Comparison of ENCODE assay signal across 9 cellular contexts in the genomic region with DNA sequence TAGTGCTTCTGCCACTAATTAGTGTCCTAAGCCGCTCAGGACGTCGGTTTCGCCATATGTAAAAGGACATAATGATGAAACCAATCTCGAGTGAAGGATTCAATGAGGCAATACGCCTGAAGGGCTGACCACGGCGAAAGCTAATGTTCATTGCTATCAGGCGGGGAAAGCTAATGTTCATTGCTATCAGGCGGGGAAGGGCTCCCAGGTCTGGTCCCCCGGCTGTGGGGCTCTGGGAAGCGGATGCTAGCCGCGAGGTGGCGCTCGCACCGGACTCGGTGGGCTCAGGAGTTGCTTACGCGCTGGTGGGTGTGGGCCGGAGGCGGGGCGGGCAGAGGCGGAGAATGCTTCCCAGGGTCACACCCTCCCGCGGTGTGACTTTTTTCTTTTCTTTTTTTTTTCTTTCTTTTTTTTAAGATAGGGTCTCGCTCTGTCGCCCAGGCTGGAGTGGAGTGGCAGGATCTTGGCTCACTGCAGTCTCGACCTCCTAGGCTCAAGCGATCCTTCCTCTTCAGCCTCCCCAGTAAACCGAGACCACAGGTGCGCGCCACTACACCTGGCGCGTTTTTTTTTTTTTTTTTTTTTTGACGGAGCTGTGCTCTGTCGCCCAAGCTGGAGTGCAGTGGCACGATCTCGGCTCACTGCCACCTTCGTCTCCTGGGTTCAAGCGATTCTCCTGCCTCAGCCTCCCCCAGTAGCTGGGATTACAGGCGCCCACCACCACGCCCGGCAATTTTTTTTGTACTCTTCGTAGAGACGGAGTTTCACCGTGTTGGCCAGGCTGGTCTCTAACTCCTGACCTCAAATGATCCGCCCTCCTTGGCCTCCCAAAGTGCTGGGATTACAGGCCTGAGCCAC. TPM values are rescaled to one million over a fixed set of nuclear protein-coding genes. Genes with fewer than 3 reads are reported as not detected.
DNase-seq lines count a peak whose midpoint lies in the region; ATAC-seq and TF ChIP-seq lines count a peak whose summit lies in the region.
"Had no signal": no experiment of that assay in that cellular context is flagged by ENCODE, and none has a peak within 500 bp of the region (broad histone marks: within the 10 kb centered on the region; RNA-seq: fewer than 3 reads in every experiment).

No MANE protein-coding gene starts in this region.

- no peak overlapping the region for H3K27ac ChIP-seq in GM23338 (ENCODE audit: low read depth)
- peak overlapping the region; percentile 31 for H3K27ac ChIP-seq in right cardiac atrium (ENCODE audit: low read length)

- ATAC-seq in GM23338: peak; percentile 83
- ATAC-seq in right cardiac atrium: peak; percentile 89 to 90
- ATAC-seq in sciatic nerve: peak; percentile 89
- ATAC-seq in GM21360 (IDR thresholded peaks at IDR 0.05; ENCODE audit: unreplicated experiment): no peak

- H3F3A ChIP-seq in GM23338 (replicated peaks; ENCODE audit: low read depth): no peaks in the 10 kb centered on the region

- H3K9me3 ChIP-seq in right cardiac atrium (ENCODE audit: control insufficient read depth, low read length): no peaks in the 10 kb centered on the region

- H3K9me3 Mint-ChIP-seq in CD14-positive monocyte (peaks cover 0 to 9% (median 5%) of the 10 kb centered on the region in 7 donors), GM23338 (no peaks in the 10 kb centered on the region)

- H4K20me1 ChIP-seq in GM23338 (replicated peaks; ENCODE audit: insufficient read depth): no peaks in the 10 kb centered on the region; the same call in 1 of the 2 replicates

- 3% methylated on average over 48 of the region's 48 CpGs for WGBS in right cardiac atrium

- peak overlapping the region; percentile 70; the same call in 1 of the 2 replicates for H2AFZ ChIP-seq in GM23338

- H3K36me3 Mint-ChIP-seq in CD14-positive monocyte (peaks cover 0 to 10% of the 10 kb centered on the region in 2 donors), GM23338 (ENCODE audit: low read depth) (no peaks in the 10 kb centered on the region; the same call in 2 of the 3 replicates)

- H3K36me3 ChIP-seq in GM23338 (ENCODE audit: insufficient read depth): no peaks in the 10 kb centered on the region

- H3K27me3 Mint-ChIP-seq in CD14-positive monocyte (ENCODE audit: low read depth in 3 of 3): peaks cover 53 to 68% (median 56%) of the 10 kb centered on the region in 3 donors
- H3K27me3 Mint-ChIP-seq in GM23338 (ENCODE audit: insufficient read depth, low read depth, poor library complexity): peaks cover 51% of the 10 kb centered on the region

- peaks cover 68% of the 10 kb centered on the region for H3K27me3 ChIP-seq in GM23338 (ENCODE audit: insufficient read depth)
- H3K27me3 ChIP-seq in right cardiac atrium (ENCODE audit: control insufficient read depth, insufficient read depth): no peaks in the 10 kb centered on the region

- peak overlapping the region in 3 of 7 donors; percentile 19 to 54 (median 48) for H3K27ac Mint-ChIP-seq in CD14-positive monocyte
- H3K27ac Mint-ChIP-seq in GM23338: no peak overlapping the region

- H3K4me2 ChIP-seq in GM23338: peak overlapping the region; percentile 80

- TF ChIP-seq CTCF in CD14-positive monocyte (IDR thresholded peaks at IDR 0.05): peak; percentile 74
- peak; percentile 81 to 91 for TF ChIP-seq CTCF in GM23338 (conservative IDR thresholded peaks at IDR 0.05; ENCODE audit: low read depth in 2 of 2)

- no peaks in the 10 kb centered on the region for H3K9me2 ChIP-seq in GM23338 (ENCODE audit: insufficient read depth)

- H3K4me1 Mint-ChIP-seq in CD14-positive monocyte (peaks cover 20% of the 10 kb centered on the region), GM23338 (peaks cover 28% of the 10 kb centered on the region)

- peak; percentile 85 for DNase-seq in CD14-positive monocyte (ENCODE audit: low spot score)
- peak; percentile 95 for DNase-seq in GM23338 (ENCODE audit: low spot score)
- DNase-seq in NCI-H146 (lab: John Stamatoyannopoulos, UW): peak; percentile 83
- DNase-seq in T-helper 22 cell (ENCODE audit: low read depth): peak; percentile 64
- DNase-seq in anterior cingulate cortex (lab: John Stamatoyannopoulos, UW): peak in 54 of 58 donors; percentile 2 to 83 (median 49)
- peak; percentile 96 to 98 (median 98) for DNase-seq in right cardiac atrium
- DNase-seq in sciatic nerve (ENCODE audit: low spot score): peak; percentile 97

- intact Hi-C loops in CD14-positive monocyte (cut with micrococcal nuclease): loop anchor here (5.0 to 10.0 kb wide), 2 partner anchors 35 to 78 kb away; partner anchors contain the start of gene SH2D2A (in 1 of the 2)
- intact Hi-C loops in right cardiac atrium (cut with DNase I): loop anchor here in 2 of 4 donors (2.0 to 5.0 kb wide), 2 partner anchors 26 to 35 kb away; no protein-coding TSS in a partner anchor
- intact Hi-C loops in sciatic nerve (cut with DNase I): no loop called here

- H3K4me3 ChIP-seq in GM23338 (peak overlapping the region; percentile 64), right cardiac atrium (ENCODE audit: low read length) (peak overlapping the region; percentile 24)

- peaks cover 5% of the 10 kb centered on the region; the same call in 1 of the 2 replicates for H3K4me1 ChIP-seq in GM23338 (ENCODE audit: insufficient read depth)
- no peaks in the 10 kb centered on the region for H3K4me1 ChIP-seq in right cardiac atrium (ENCODE audit: control insufficient read depth, insufficient read depth, low read length)

- no peaks in the 10 kb centered on the region for H3K79me2 ChIP-seq in GM23338 (replicated peaks; ENCODE audit: insufficient read depth)

- H3K4me3 Mint-ChIP-seq in CD14-positive monocyte (peak overlapping the region; percentile 73 to 87), GM23338 (peak overlapping the region; percentile 64)

TF ChIP-seq in GM23338, 12 proteins besides CTCF, POLR2A, EP300 and RAD21:
- TF ChIP-seq POLR2AphosphoS5 (IDR thresholded peaks at IDR 0.05; ENCODE audit: low read depth) (no peak), EZH2 (IDR thresholded peaks at IDR 0.05; ENCODE audit: low read depth, unreplicated experiment) (peak; percentile 21), CREB1 (CRISPR knock-in tag; IDR thresholded peaks at IDR 0.05; ENCODE audit: low read depth) (peak; percentile 79), JUNB (IDR thresholded peaks at IDR 0.05; ENCODE audit: unreplicated experiment) (no peak)

RNA-seq across cellular contexts. Expression of gene PEAR1, which starts 1.1 kb away (rescaled TPM):
- polyA plus RNA-seq in CD14-positive monocyte (not detected), GM23338 (2016; fragmentation: Nextera tagmentation; extraction: Ambion mirVana) (0.10 and 0.47 TPM in 2 replicates), right cardiac atrium (6.9 TPM)
- 0.28 and 0.47 TPM in 2 replicates for total RNA-seq in GM23338 (2014; rRNA removed; shearing (Covaris generic))
- total RNA-seq in right cardiac atrium (10 to 100 TPM in 1 of 4 donors, 1 to 10 TPM in 3; 6.6 to 10.3 (median 8.5) TPM), sciatic nerve (74.7 TPM)

RNA-seq across cellular contexts. Expression of gene LRRC71, which starts 28.0 kb away (rescaled TPM):
- polyA plus RNA-seq in CD14-positive monocyte (not detected), GM23338 (2016; fragmentation: Nextera tagmentation; extraction: Ambion mirVana) (0.24 and 0.31 TPM in 2 replicates), right cardiac atrium (0.18 TPM)
- not detected in 2 replicates for total RNA-seq in GM23338 (2014; rRNA removed; shearing (Covaris generic))
- total RNA-seq in right cardiac atrium (under 1 TPM in 1 of 4 donors, not detected in 3; 0.31 TPM), sciatic nerve (2.5 TPM)
- total RNA-seq: T-helper 2 cell treated with Interferon-gamma antibody and Interleukin-4, amounts not matched to agents 100 ng/mL and 5 ng/mL, for 36 hours had no signal

RNA-seq across cellular contexts. Expression of gene NTRK1, which starts 31.8 kb away (rescaled TPM):
- polyA plus RNA-seq in CD14-positive monocyte (not detected), GM23338 (2016; fragmentation: Nextera tagmentation; extraction: Ambion mirVana) (0.23 and 0.45 TPM in 2 replicates), right cardiac atrium (1.1 TPM)
- total RNA-seq in GM23338 (2014; rRNA removed; shearing (Covaris generic)): 0.08 and 0.42 TPM in 2 replicates
- total RNA-seq in right cardiac atrium (1 to 10 TPM; 1.3 to 4.2 (median 1.5) TPM), sciatic nerve (1.8 TPM)

RNA-seq across cellular contexts. Expression of gene INSRR, which starts 33.5 kb away (rescaled TPM):
- polyA plus RNA-seq in CD14-positive monocyte (not detected), GM23338 (2016; fragmentation: Nextera tagmentation; extraction: Ambion mirVana) (not detected in 2 replicates), right cardiac atrium (0.07 TPM)
- total RNA-seq in GM23338 (2014; rRNA removed; shearing (Covaris generic)): not detected in 2 replicates
- total RNA-seq in right cardiac atrium (under 1 TPM; 0.03 to 0.06 (median 0.06) TPM), sciatic nerve (0.40 TPM)
